1 cellular context compared by ENCODE assay signal in the genomic region with DNA sequence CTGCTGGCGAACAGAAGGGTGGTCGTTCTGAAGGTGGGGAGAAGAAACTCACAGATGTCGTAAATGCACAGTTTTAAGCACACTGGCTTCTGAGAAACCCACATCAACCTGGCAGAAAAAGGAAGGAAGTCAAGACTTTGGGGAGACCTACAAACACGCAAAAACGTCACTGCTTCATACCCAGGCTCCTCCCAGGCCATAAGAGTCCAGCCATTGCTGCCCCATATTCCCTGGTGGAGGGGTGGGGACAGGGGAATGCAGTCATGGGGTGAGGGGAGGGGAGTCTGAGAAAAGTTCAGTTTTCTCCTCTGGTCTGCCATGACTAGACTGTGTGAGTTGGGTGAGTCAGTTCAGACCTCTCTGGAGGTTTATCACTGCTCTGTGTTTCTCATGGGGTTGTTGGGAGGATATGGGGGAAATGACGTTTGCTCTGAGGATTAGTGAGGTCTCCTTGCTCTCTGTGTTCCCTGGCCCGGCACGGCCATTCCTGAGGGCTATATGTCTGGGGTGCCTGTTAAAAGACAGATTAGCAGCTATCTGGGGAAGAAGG.
A peak's percentile ranks its signal among the peaks of the same experiment; 100 is the strongest.
TF ChIP-seq lines count a peak whose summit lies in the region.

No MANE protein-coding gene starts in this region.

TF ChIP-seq in K562, 482 proteins besides CTCF, POLR2A, EP300 and RAD21 (continued from another document):
- TF ChIP-seq, protein P1, sequence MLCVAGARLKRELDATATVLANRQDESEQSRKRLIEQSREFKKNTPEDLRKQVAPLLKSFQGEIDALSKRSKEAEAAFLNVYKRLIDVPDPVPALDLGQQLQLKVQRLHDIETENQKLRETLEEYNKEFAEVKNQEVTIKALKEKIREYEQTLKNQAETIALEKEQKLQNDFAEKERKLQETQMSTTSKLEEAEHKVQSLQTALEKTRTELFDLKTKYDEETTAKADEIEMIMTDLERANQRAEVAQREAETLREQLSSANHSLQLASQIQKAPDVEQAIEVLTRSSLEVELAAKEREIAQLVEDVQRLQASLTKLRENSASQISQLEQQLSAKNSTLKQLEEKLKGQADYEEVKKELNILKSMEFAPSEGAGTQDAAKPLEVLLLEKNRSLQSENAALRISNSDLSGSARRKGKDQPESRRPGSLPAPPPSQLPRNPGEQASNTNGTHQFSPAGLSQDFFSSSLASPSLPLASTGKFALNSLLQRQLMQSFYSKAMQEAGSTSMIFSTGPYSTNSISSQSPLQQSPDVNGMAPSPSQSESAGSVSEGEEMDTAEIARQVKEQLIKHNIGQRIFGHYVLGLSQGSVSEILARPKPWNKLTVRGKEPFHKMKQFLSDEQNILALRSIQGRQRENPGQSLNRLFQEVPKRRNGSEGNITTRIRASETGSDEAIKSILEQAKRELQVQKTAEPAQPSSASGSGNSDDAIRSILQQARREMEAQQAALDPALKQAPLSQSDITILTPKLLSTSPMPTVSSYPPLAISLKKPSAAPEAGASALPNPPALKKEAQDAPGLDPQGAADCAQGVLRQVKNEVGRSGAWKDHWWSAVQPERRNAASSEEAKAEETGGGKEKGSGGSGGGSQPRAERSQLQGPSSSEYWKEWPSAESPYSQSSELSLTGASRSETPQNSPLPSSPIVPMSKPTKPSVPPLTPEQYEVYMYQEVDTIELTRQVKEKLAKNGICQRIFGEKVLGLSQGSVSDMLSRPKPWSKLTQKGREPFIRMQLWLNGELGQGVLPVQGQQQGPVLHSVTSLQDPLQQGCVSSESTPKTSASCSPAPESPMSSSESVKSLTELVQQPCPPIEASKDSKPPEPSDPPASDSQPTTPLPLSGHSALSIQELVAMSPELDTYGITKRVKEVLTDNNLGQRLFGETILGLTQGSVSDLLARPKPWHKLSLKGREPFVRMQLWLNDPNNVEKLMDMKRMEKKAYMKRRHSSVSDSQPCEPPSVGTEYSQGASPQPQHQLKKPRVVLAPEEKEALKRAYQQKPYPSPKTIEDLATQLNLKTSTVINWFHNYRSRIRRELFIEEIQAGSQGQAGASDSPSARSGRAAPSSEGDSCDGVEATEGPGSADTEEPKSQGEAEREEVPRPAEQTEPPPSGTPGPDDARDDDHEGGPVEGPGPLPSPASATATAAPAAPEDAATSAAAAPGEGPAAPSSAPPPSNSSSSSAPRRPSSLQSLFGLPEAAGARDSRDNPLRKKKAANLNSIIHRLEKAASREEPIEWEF (CRISPR knock-in tag; IDR thresholded peaks at IDR 0.05): no peak
- TF ChIP-seq TOE1 (IDR thresholded peaks at IDR 0.05; ENCODE audit: borderline replicate concordance) (no peak), TOE1 (CRISPR knock-in tag; IDR thresholded peaks at IDR 0.05; ENCODE audit: borderline replicate concordance, low read depth) (no peak), SP2 (IDR thresholded peaks at IDR 0.05; ENCODE audit: extremely low read depth, low read depth, low read length, poor library complexity, severe bottlenecking) (no peak), JUND (IDR thresholded peaks at IDR 0.05; ENCODE audit: borderline replicate concordance, low read depth, low read length) (0 out of 2 replicates have a peak, but pooled peaks have one; percentile 3), JUND (tag; IDR thresholded peaks at IDR 0.05; ENCODE audit: borderline replicate concordance, low read depth, low read length) (no peak)
